ENCODE assay signal across 20 cellular contexts in the genomic region with DNA sequence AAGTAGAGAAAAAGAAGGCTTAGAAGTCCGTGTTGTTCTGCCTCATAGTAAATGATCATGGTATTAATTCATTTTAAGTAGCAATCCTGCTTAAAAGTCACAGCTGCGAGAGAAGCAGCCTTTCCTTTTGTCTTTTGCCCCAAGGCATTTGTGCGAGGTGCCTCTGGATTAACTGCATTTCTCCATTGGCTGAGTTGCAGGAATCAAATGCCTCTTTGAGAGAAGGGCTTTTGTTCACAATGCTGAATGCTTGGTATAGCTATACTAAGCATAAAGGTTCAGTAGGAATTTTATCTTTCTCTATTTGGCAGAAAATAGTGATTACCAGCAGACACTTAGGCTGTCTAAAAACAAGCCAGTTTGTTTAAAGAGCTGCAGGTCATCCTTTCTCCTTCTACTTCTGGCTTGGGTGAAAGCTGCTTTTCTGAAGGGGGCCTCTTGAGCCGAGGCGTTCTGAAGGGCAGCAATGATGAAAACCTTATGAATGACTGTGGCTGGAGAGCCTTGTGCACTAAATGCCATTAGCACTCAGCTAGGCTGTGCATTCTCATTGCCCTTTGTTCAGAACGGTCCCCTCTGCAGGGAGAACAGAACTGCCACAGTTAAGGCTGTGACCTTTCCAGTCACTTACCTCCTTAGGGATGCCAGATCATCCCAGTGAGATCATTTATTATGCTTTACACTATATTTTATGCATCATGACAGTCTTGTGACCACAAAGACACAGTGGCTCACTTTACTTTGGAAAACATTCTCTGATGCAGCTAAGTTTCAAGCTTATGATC.
DNase-seq lines count a peak whose midpoint lies in the region; ATAC-seq and TF ChIP-seq lines count a peak whose summit lies in the region.
"Had no signal": no experiment of that assay in that cellular context is flagged by ENCODE, and none has a peak within 500 bp of the region (broad histone marks: within the 10 kb centered on the region; RNA-seq: fewer than 3 reads in every experiment).

No MANE protein-coding gene starts in this region.

- H3K56ac ChIP-seq in IMR-90 (ENCODE audit: extremely low read depth, insufficient read depth, low read length) = no peak overlapping the region
- H3K56ac ChIP-seq in mesendoderm (ENCODE audit: low read length) = no peak overlapping the region

- 40% methylated on average over 3 of the region's 6 CpGs; no CpG with 5 or more reads in 1 of the 2 experiments for WGBS in IMR-90 (ENCODE audit: extremely low coverage in 2 of 2, insufficient read length in 1 of 2), 2 experiments
- WGBS in mesendoderm (ENCODE audit: extremely low coverage, insufficient coverage, low lambda C conversion rate) = no CpG with 5 or more reads among the region's 6 CpGs

- no peaks in the 10 kb centered on the region for H3K27me3 ChIP-seq in Caco-2 (replicated peaks; ENCODE audit: control insufficient read depth, insufficient read depth, low read length)
- peaks cover 12% of the 10 kb centered on the region for H3K27me3 ChIP-seq in IMR-90 (ENCODE audit: control insufficient read depth, insufficient read depth, low read length)
- H3K27me3 ChIP-seq in mesendoderm (ENCODE audit: insufficient read depth, low read length, poor library complexity) = no peaks in the 10 kb centered on the region
- H3K27me3 ChIP-seq: ovary, upper lobe of right lung had no signal

- dilution Hi-C loops in IMR-90 (cut with HindIII; ENCODE audit: low sequenced_read_pairs, unreplicated experiment) = no loop called here

- no peak overlapping the region for H2BK20ac ChIP-seq in IMR-90 (ENCODE audit: low read depth, low read length)

- H3K79me2 ChIP-seq in mesendoderm (ENCODE audit: control insufficient read depth, insufficient read depth, low read length) = no peaks in the 10 kb centered on the region

- H2BK120ac ChIP-seq in IMR-90 (ENCODE audit: low read depth, low read length) = no peak overlapping the region
- no peak overlapping the region for H2BK120ac ChIP-seq in mesendoderm (ENCODE audit: low read depth, low read length)

- peaks cover 61% of the 10 kb centered on the region for H3K4me1 ChIP-seq in Caco-2
- no peaks in the 10 kb centered on the region for H3K4me1 ChIP-seq in IMR-90 (ENCODE audit: control insufficient read depth, insufficient read depth, low read length)
- H3K4me1 ChIP-seq in mesendoderm (ENCODE audit: control insufficient read depth, low read depth, low read length) = no peaks in the 10 kb centered on the region
- H3K4me1 ChIP-seq: upper lobe of right lung had no signal

- POLR2A ChIA-PET in Caco-2 (lab: Charles Lee) (interaction anchor here (0.6 to 1.2 kb wide), 2 partner anchors 12 to 40 kb away, joined by 3 to 6 read pairs; no protein-coding TSS in a partner anchor), IMR-90 (lab: Charles Lee; ENCODE audit: unreplicated experiment) (no interaction called here)

- intact Hi-C loops in Caco-2 (cut with micrococcal nuclease; ENCODE audit: unreplicated experiment) (loop anchor here (5.0 kb wide), 1 partner anchor 89 kb away; a partner anchor contains a TSS), IMR-90 (cut with micrococcal nuclease) (no loop called here)

- H3K4me2 ChIP-seq in IMR-90 (ENCODE audit: low read depth, low read length) (no peak overlapping the region), mesendoderm (ENCODE audit: low read length) (no peak overlapping the region)

- ATAC-seq in IMR-90 (ENCODE audit: low read depth) = peak; percentile 59; the same call in 1 of the 2 replicates
- no peak for ATAC-seq in stimulated activated naive CD8-positive, alpha-beta T cell treated with anti-CD3 and anti-CD28 coated beads, Interleukin-15, amount 100 ng/mL, for 72 hours
- no peak for ATAC-seq in HG03039 (IDR thresholded peaks at IDR 0.05; ENCODE audit: unreplicated experiment)
- ATAC-seq: HCT116; stimulated activated naive B cell treated with anti-CD40 and anti-IgM and Interleukin-4, amounts not matched to agents 10 μg/mL and 1 μg/mL and 100 μg/mL, for 72 hours; upper lobe of right lung had no signal

- H3K4ac ChIP-seq in IMR-90 (ENCODE audit: low read depth, low read length) = no peak overlapping the region
- no peak overlapping the region for H3K4ac ChIP-seq in mesendoderm (ENCODE audit: low read depth, low read length)

- H2AFZ ChIP-seq in IMR-90 (replicated peaks; ENCODE audit: low read length, poor library complexity) = no peak overlapping the region

- CTCF ChIA-PET in Caco-2 (lab: Charles Lee) (interaction anchor here (0.5 to 1.8 kb wide), 6 partner anchors 36 to 98 kb away, joined by 3 to 11 read pairs (median 4); a partner anchor contains a TSS), IMR-90 (lab: Yijun Ruan, JAX) (no interaction called here)

- DNase-seq in Caco-2 (peak in 1 of 2 experiments; percentile 18), IMR-90 (peak; percentile 8), astrocyte of the spinal cord (ENCODE audit: low read depth, low spot score) (peak; percentile 18), mesendoderm (peak; percentile 44), UCSD-AML1 (lab: John Stamatoyannopoulos, UW; ENCODE audit: unreplicated experiment) (no peak), hypothalamus (lab: John Stamatoyannopoulos, UW) (no peak)
- no peak for DNase-seq in stimulated activated naive CD8-positive, alpha-beta T cell treated with anti-CD3 and anti-CD28 coated beads, Interleukin-15, amount 100 ng/mL, for 72 hours
- DNase-seq: activated CD4-positive, alpha-beta memory T cell treated with anti-CD3 and anti-CD28 coated beads, Interleukin-2, amount 10 ng/mL, durations not matched to agents 7 days and 5 days; amygdala; CD8-positive, alpha-beta memory T cell; GF-D8; islet precursor cell; KG1; NCI-H1105 treated with DMSO at 0.1 percent for 48 hours; ovary; stimulated activated naive B cell treated with anti-CD40 and anti-IgM and Interleukin-4, amounts not matched to agents 10 μg/mL and 1 μg/mL and 100 μg/mL, for 72 hours; upper lobe of right lung had no signal

- peaks cover 4% of the 10 kb centered on the region for H3K36me3 ChIP-seq in Caco-2 (ENCODE audit: control insufficient read depth, insufficient read depth, low read length)
- H3K36me3 ChIP-seq in IMR-90 (ENCODE audit: control insufficient read depth, insufficient read depth, low read length) = no peaks in the 10 kb centered on the region
- no peaks in the 10 kb centered on the region for H3K36me3 ChIP-seq in mesendoderm (ENCODE audit: control insufficient read depth, insufficient read depth, low read length)
- H3K36me3 ChIP-seq: ovary had no signal

- H3K23ac ChIP-seq in IMR-90 (ENCODE audit: low read depth, low read length) (no peak overlapping the region), mesendoderm (ENCODE audit: low read length) (no peak overlapping the region)

- H3K27ac ChIP-seq in IMR-90 (ENCODE audit: insufficient read depth, low read length) = no peak overlapping the region
- H3K27ac ChIP-seq in mesendoderm (ENCODE audit: low read depth, low read length) = no peak overlapping the region
- H3K27ac ChIP-seq: epithelial cell of prostate, ovary, upper lobe of right lung had no signal

- peaks cover 62% of the 10 kb centered on the region for H3K4me1 Mint-ChIP-seq in Caco-2 (ENCODE audit: low read depth, unreplicated experiment)
- H3K4me1 Mint-ChIP-seq in stimulated activated naive CD8-positive, alpha-beta T cell treated with anti-CD3 and anti-CD28 coated beads, Interleukin-15, amount 100 ng/mL, for 72 hours = peaks cover 18% of the 10 kb centered on the region
- H3K4me1 Mint-ChIP-seq: stimulated activated naive B cell treated with anti-CD40 and anti-IgM and Interleukin-4, amounts not matched to agents 10 μg/mL and 1 μg/mL and 100 μg/mL, for 72 hours had no signal

- no peak overlapping the region for H2AK9ac ChIP-seq in IMR-90 (replicated peaks; ENCODE audit: low read depth, low read length, poor library complexity)

- no TSS peak for BruUV-seq in Caco-2 (replicated peaks; lab: Mats Ljungman, UMichigan)
- BruUV-seq in IMR-90 (replicated peaks; lab: Mats Ljungman, UMichigan) = no TSS peak

- no peaks in the 10 kb centered on the region for H3K9me1 ChIP-seq in IMR-90 (ENCODE audit: insufficient read depth, low read length)

- in situ Hi-C loops in IMR-90 (cut with MboI; ENCODE audit: low sequenced_read_pairs) (no loop called here), astrocyte of the spinal cord (cut with HindIII; ENCODE audit: low sequenced_read_pairs) (no loop called here)

- no peak for TF ChIP-seq RAD21 in IMR-90 (IDR thresholded peaks at IDR 0.05; ENCODE audit: low read length)

- H2BK15ac ChIP-seq in IMR-90 (ENCODE audit: low read depth, low read length) (no peak overlapping the region), mesendoderm (replicated peaks; ENCODE audit: low read depth) (no peak overlapping the region)

- peak overlapping the region; percentile 55 for H3K27ac Mint-ChIP-seq in Caco-2 (ENCODE audit: unreplicated experiment)
- H3K27ac Mint-ChIP-seq in stimulated activated naive CD8-positive, alpha-beta T cell treated with anti-CD3 and anti-CD28 coated beads, Interleukin-15, amount 100 ng/mL, for 72 hours = no peak overlapping the region
- H3K27ac Mint-ChIP-seq: activated CD4-positive, alpha-beta memory T cell treated with anti-CD3 and anti-CD28 coated beads, Interleukin-2, amount 10 ng/mL, durations not matched to agents 7 days and 5 days; CD8-positive, alpha-beta memory T cell; stimulated activated naive B cell treated with anti-CD40 and anti-IgM and Interleukin-4, amounts not matched to agents 10 μg/mL and 1 μg/mL and 100 μg/mL, for 72 hours had no signal

- H4K8ac ChIP-seq in IMR-90 (ENCODE audit: low read depth in 2 of 2, low read length in 2 of 2) (no peak overlapping the region), mesendoderm (ENCODE audit: low read depth, low read length) (no peak overlapping the region)

- H3K9me3 ChIP-seq in Caco-2 (no peaks in the 10 kb centered on the region), IMR-90 (ENCODE audit: control insufficient read depth, insufficient read depth, low read length) (no peaks in the 10 kb centered on the region)
- H3K9me3 ChIP-seq: ovary, upper lobe of right lung had no signal

- no peaks in the 10 kb centered on the region for H3K9me3 Mint-ChIP-seq in Caco-2 (ENCODE audit: unreplicated experiment)
- no peaks in the 10 kb centered on the region for H3K9me3 Mint-ChIP-seq in stimulated activated naive CD8-positive, alpha-beta T cell treated with anti-CD3 and anti-CD28 coated beads, Interleukin-15, amount 100 ng/mL, for 72 hours
- H3K9me3 Mint-ChIP-seq: activated CD4-positive, alpha-beta memory T cell treated with anti-CD3 and anti-CD28 coated beads, Interleukin-2, amount 10 ng/mL, durations not matched to agents 7 days and 5 days; CD8-positive, alpha-beta memory T cell; stimulated activated naive B cell treated with anti-CD40 and anti-IgM and Interleukin-4, amounts not matched to agents 10 μg/mL and 1 μg/mL and 100 μg/mL, for 72 hours had no signal

- no peaks in the 10 kb centered on the region for H4K20me1 ChIP-seq in IMR-90 (ENCODE audit: insufficient read depth, low read length)

- H3K18ac ChIP-seq in IMR-90 (ENCODE audit: low read depth, low read length) = no peak overlapping the region
- no peak overlapping the region for H3K18ac ChIP-seq in mesendoderm (ENCODE audit: low read length)

- H3K79me1 ChIP-seq in IMR-90 (ENCODE audit: low read depth in 1 of 2, low read length in 2 of 2) (no peaks in the 10 kb centered on the region), mesendoderm (ENCODE audit: low read length) (no peaks in the 10 kb centered on the region)

- no peak overlapping the region for H4K5ac ChIP-seq in IMR-90 (ENCODE audit: low read depth, low read length)
- no peak overlapping the region for H4K5ac ChIP-seq in mesendoderm (ENCODE audit: low read length)

- H3K27me3 Mint-ChIP-seq in Caco-2 (ENCODE audit: insufficient read depth, unreplicated experiment) = no peaks in the 10 kb centered on the region
- H3K27me3 Mint-ChIP-seq in stimulated activated naive CD8-positive, alpha-beta T cell treated with anti-CD3 and anti-CD28 coated beads, Interleukin-15, amount 100 ng/mL, for 72 hours = no peaks in the 10 kb centered on the region
- H3K27me3 Mint-ChIP-seq: activated CD4-positive, alpha-beta memory T cell treated with anti-CD3 and anti-CD28 coated beads, Interleukin-2, amount 10 ng/mL, durations not matched to agents 7 days and 5 days; stimulated activated naive B cell treated with anti-CD40 and anti-IgM and Interleukin-4, amounts not matched to agents 10 μg/mL and 1 μg/mL and 100 μg/mL, for 72 hours had no signal

- H3K4me3 Mint-ChIP-seq in Caco-2 (ENCODE audit: unreplicated experiment) = peak overlapping the region; percentile 19
- H3K4me3 Mint-ChIP-seq in stimulated activated naive CD8-positive, alpha-beta T cell treated with anti-CD3 and anti-CD28 coated beads, Interleukin-15, amount 100 ng/mL, for 72 hours = no peak overlapping the region
- H3K4me3 Mint-ChIP-seq: activated CD4-positive, alpha-beta memory T cell treated with anti-CD3 and anti-CD28 coated beads, Interleukin-2, amount 10 ng/mL, durations not matched to agents 7 days and 5 days; CD8-positive, alpha-beta memory T cell; stimulated activated naive B cell treated with anti-CD40 and anti-IgM and Interleukin-4, amounts not matched to agents 10 μg/mL and 1 μg/mL and 100 μg/mL, for 72 hours had no signal

- H2BK5ac ChIP-seq in IMR-90 (ENCODE audit: low read depth, low read length, poor library complexity, severe bottlenecking) (no peak overlapping the region), mesendoderm (ENCODE audit: low read length) (no peak overlapping the region)

- no peak overlapping the region for H2AK5ac ChIP-seq in IMR-90 (ENCODE audit: low read depth, low read length)
- no peak overlapping the region for H2AK5ac ChIP-seq in mesendoderm (ENCODE audit: low read length)

- H4K91ac ChIP-seq in IMR-90 (ENCODE audit: insufficient read depth, low read depth, low read length) = no peak overlapping the region

- no peak overlapping the region for H3K14ac ChIP-seq in IMR-90 (replicated peaks; ENCODE audit: low read depth, low read length)

- no peak for TF ChIP-seq POLR2A in IMR-90 (IDR thresholded peaks at IDR 0.05; ENCODE audit: low read depth, low read length)

- H3K9ac ChIP-seq in IMR-90 (ENCODE audit: low read depth, low read length) = no peak overlapping the region
- no peak overlapping the region for H3K9ac ChIP-seq in mesendoderm (ENCODE audit: low read length)

- H3K4me3 ChIP-seq in Caco-2 (ENCODE audit: low read depth, low read length) (no peak overlapping the region), IMR-90 (ENCODE audit: insufficient read depth, low read depth, low read length) (no peak overlapping the region), astrocyte of the spinal cord (ENCODE audit: low read depth, low read length) (no peak overlapping the region), mesendoderm (ENCODE audit: low read length) (no peak overlapping the region)
- H3K4me3 ChIP-seq: ovary, upper lobe of right lung had no signal

- H3K36me3 Mint-ChIP-seq in Caco-2 (ENCODE audit: insufficient read depth, unreplicated experiment) = peaks cover 81% of the 10 kb centered on the region
- H3K36me3 Mint-ChIP-seq: stimulated activated naive B cell treated with anti-CD40 and anti-IgM and Interleukin-4, amounts not matched to agents 10 μg/mL and 1 μg/mL and 100 μg/mL, for 72 hours had no signal

- TF ChIP-seq CTCF in Caco-2 (IDR thresholded peaks at IDR 0.05; ENCODE audit: insufficient read depth in 1 of 2, low read depth in 1 of 2, low read length in 1 of 2, severe bottlenecking in 1 of 2, unreplicated experiment in 1 of 2) (no peak), IMR-90 (conservative IDR thresholded peaks at IDR 0.05; ENCODE audit: low read depth, low read length) (no peak), astrocyte of the spinal cord (IDR thresholded peaks at IDR 0.05; ENCODE audit: low read depth, low read length) (no peak)

Comparison
In these comparisons a context has a peak if more than half of its experiments do, and no peak if none do; other contexts are left out.
1. DNase-seq: peak in IMR-90 (single experiment), astrocyte of the spinal cord (single experiment) and mesendoderm (single experiment); none in stimulated activated naive CD8-positive, alpha-beta T cell treated with anti-CD3 and anti-CD28 coated beads, Interleukin-15, amount 100 ng/mL, for 72 hours (0 of 2), UCSD-AML1 (single experiment) and hypothalamus (0 of 51).